ENCODE assay signal across 27 cellular contexts in the genomic region with DNA sequence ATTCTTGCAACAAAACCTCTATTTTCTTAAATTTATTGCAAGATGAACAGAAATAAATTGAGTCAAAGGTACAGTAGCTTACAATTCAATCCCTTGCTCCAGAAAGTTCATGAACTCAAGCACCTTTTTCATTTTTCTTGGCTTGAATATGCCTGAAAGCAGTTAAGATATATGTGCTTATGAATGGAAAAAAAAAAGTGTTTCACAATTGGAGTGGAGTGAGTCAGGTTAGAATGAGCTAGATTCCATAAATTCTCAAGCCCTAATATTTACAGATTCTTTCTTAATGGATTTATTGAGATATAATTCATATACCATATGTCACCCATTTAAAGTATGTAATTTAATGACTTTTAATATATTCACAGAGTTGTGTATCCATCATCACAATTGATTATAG.
DNase-seq lines count a peak whose midpoint lies in the region; ATAC-seq and FAIRE-seq lines count a peak whose summit lies in the region.
"Had no signal": no experiment of that assay in that cellular context is flagged by ENCODE, and none has a peak within 500 bp of the region (broad histone marks: within the 10 kb centered on the region; RNA-seq: fewer than 3 reads in every experiment).

No MANE protein-coding gene starts in this region.

- peak overlapping the region; percentile 86 for H3K27ac Mint-ChIP-seq in central memory CD8-positive, alpha-beta T cell (ENCODE audit: low read depth)
- H3K27ac Mint-ChIP-seq: activated naive CD4-positive, alpha-beta T cell treated with anti-CD3 and anti-CD28 coated beads, Interleukin-2, amount 10 ng/mL, durations not matched to agents 7 days and 5 days; nephron; T-helper 17 cell had no signal

- DNase-seq in AG20443 (ENCODE audit: low spot score) = peak; percentile 14
- peak; percentile 34 for DNase-seq in HTR-8/SVneo (ENCODE audit: insufficient read length, low spot score)
- DNase-seq in central memory CD8-positive, alpha-beta T cell (ENCODE audit: low spot score in 2 of 2) = no peak
- peak; percentile 79 for DNase-seq in iris pigment epithelial cell (ENCODE audit: low read depth)
- DNase-seq in activated CD4-positive, alpha-beta T cell treated with anti-CD3 and anti-CD28 coated beads, Interleukin-2, amount 50 U/mL, for 1 hour = no peak
- no peak for DNase-seq in NCI-H2081 treated with DMSO at 0.1 percent for 48 hours (lab: John Stamatoyannopoulos, UW)
- DNase-seq in foreskin melanocyte = no peak
- DNase-seq: activated CD4-positive, alpha-beta T cell treated with anti-CD3 and anti-CD28 coated beads for 4 hours; activated naive CD4-positive, alpha-beta T cell treated with anti-CD3 and anti-CD28 coated beads, Interleukin-2, amount 10 ng/mL, durations not matched to agents 7 days and 5 days; activated T-cell treated with anti-CD3 and anti-CD28 coated beads, Interleukin-2, amount 50 U/mL, for 4 hours; anterior cingulate cortex; CD4-positive, CD25-positive, alpha-beta regulatory T cell; dorsolateral prefrontal cortex; GF-D8; GOT3; hippocampal formation; KBM-7; MM.1S; NCI-H1417; NCI-H526; stimulated activated CD4-positive, alpha-beta T cell treated with anti-CD3 and anti-CD28 coated beads, Interleukin-12 subunit alpha, Interleukin-12 subunit beta, amount 100 ng/mL, for 4 hours; stimulated activated CD4-positive, alpha-beta T cell treated with anti-CD3 and anti-CD28 coated beads, Interleukin-4, amount 100 ng/mL, for 4 hours; stimulated activated naive CD4-positive, alpha-beta T cell; T-helper 17 cell had no signal

- no peaks in the 10 kb centered on the region for H3K36me3 Mint-ChIP-seq in central memory CD8-positive, alpha-beta T cell (ENCODE audit: insufficient read depth)
- H3K36me3 Mint-ChIP-seq: activated naive CD4-positive, alpha-beta T cell treated with anti-CD3 and anti-CD28 coated beads, Interleukin-2, amount 10 ng/mL, durations not matched to agents 7 days and 5 days; CD4-positive, CD25-positive, alpha-beta regulatory T cell had no signal

- H3K4me3 Mint-ChIP-seq in central memory CD8-positive, alpha-beta T cell = no peak overlapping the region
- H3K4me3 Mint-ChIP-seq: activated naive CD4-positive, alpha-beta T cell treated with anti-CD3 and anti-CD28 coated beads, Interleukin-2, amount 10 ng/mL, durations not matched to agents 7 days and 5 days; activated T-cell treated with anti-CD3 and anti-CD28 coated beads, Interleukin-2, amount 50 U/mL, for 4 hours; nephron; T-helper 17 cell had no signal

- no peak for ATAC-seq in central memory CD8-positive, alpha-beta T cell (replicated peaks; ENCODE audit: extremely low read depth, poor library complexity, severe bottlenecking)
- ATAC-seq: activated T-cell treated with anti-CD3 and anti-CD28 coated beads, Interleukin-2, amount 50 U/mL, for 4 hours; T-helper 17 cell had no signal

- FAIRE-seq in HTR-8/SVneo (lab: Jason Lieb, UNC) = no peak
- FAIRE-seq: frontal cortex, keratinocyte had no signal

- no peaks in the 10 kb centered on the region for H3K9me3 Mint-ChIP-seq in central memory CD8-positive, alpha-beta T cell
- H3K9me3 Mint-ChIP-seq: activated naive CD4-positive, alpha-beta T cell treated with anti-CD3 and anti-CD28 coated beads, Interleukin-2, amount 10 ng/mL, durations not matched to agents 7 days and 5 days; activated T-cell treated with anti-CD3 and anti-CD28 coated beads, Interleukin-2, amount 50 U/mL, for 4 hours; CD4-positive, CD25-positive, alpha-beta regulatory T cell; nephron had no signal

- no peaks in the 10 kb centered on the region for H3K27me3 Mint-ChIP-seq in central memory CD8-positive, alpha-beta T cell
- H3K27me3 Mint-ChIP-seq: activated naive CD4-positive, alpha-beta T cell treated with anti-CD3 and anti-CD28 coated beads, Interleukin-2, amount 10 ng/mL, durations not matched to agents 7 days and 5 days; CD4-positive, CD25-positive, alpha-beta regulatory T cell; T-helper 17 cell had no signal

- H3K4me1 Mint-ChIP-seq in central memory CD8-positive, alpha-beta T cell = peaks cover 35% of the 10 kb centered on the region

Comparison
In these comparisons a context has a peak if more than half of its experiments do, and no peak if none do; other contexts are left out.
1. DNase-seq: peak in AG20443 (single experiment), HTR-8/SVneo (single experiment) and iris pigment epithelial cell (single experiment); none in central memory CD8-positive, alpha-beta T cell (0 of 2), activated CD4-positive, alpha-beta T cell treated with anti-CD3 and anti-CD28 coated beads, Interleukin-2, amount 50 U/mL, for 1 hour (single experiment), NCI-H2081 treated with DMSO at 0.1 percent for 48 hours (single experiment) and foreskin melanocyte (single experiment).